Comparison of ENCODE assay signal across 8 cellular contexts in genomic region chr11:20363500-20364411, GRCh38. TPM values are rescaled to one million over a fixed set of nuclear protein-coding genes. Genes with fewer than 3 reads are reported as not detected.
DNase-seq lines count a peak whose midpoint lies in the region; ATAC-seq and TF ChIP-seq lines count a peak whose summit lies in the region.

TSS of gene HTATIP2 (plus strand) at chr11:20363714. CDS start at chr11:20364238, 524 bp downstream.

- H3K23ac ChIP-seq in neuronal stem cell (ENCODE audit: low read depth, low read length, poor library complexity): peak within 1 kb of the TSS; percentile 37

- H4K91ac ChIP-seq in neuronal stem cell (ENCODE audit: low read depth, low read length, poor library complexity): no peak within 1 kb of the TSS

- no peaks in the 10 kb centered on the region for H3K79me1 ChIP-seq in neuronal stem cell (ENCODE audit: low read depth, low read length)

- H3K27ac ChIP-seq in gastroesophageal sphincter (peak within 1 kb of the TSS; percentile 81 to 94 (median 86)), neuronal stem cell (replicated peaks; ENCODE audit: low read length) (no peak within 1 kb of the TSS), substantia nigra (ENCODE audit: low read depth, low read length, poor library complexity, severe bottlenecking) (peak within 1 kb of the TSS; percentile 95)

- H3K14ac ChIP-seq in neuronal stem cell (ENCODE audit: low read length): peak within 1 kb of the TSS; percentile 42

- TF ChIP-seq CTCF in AG09309 (IDR thresholded peaks at IDR 0.05; ENCODE audit: control insufficient read depth, insufficient read depth, low read depth, low read length, missing control alignments): no peak
- TF ChIP-seq CTCF in gastroesophageal sphincter (IDR thresholded peaks at IDR 0.05): no peak

- WGBS in gastroesophageal sphincter (ENCODE audit: low coverage in 1 of 2), 2 donors: 6 to 18% methylated on average over 9 to 11 of the region's 71 CpGs
- no CpG with 5 or more reads among the region's 71 CpGs for WGBS in neuronal stem cell (ENCODE audit: extremely low coverage in 2 of 2, insufficient read length in 2 of 2, insufficient replicate concordance in 1 of 2), 2 donors

- no peaks in the 10 kb centered on the region for H3K9me3 ChIP-seq in gastroesophageal sphincter
- H3K9me3 ChIP-seq in neuronal stem cell (replicated peaks in 1 of 2; ENCODE audit: control insufficient read depth in 2 of 2, insufficient read depth in 1 of 2, low read depth in 1 of 2, low read length in 2 of 2): no peaks in the 10 kb centered on the region

- H3K36me3 ChIP-seq in gastroesophageal sphincter (peaks cover 0 to 6% of the 10 kb centered on the region in 2 donors), neuronal stem cell (replicated peaks in 1 of 2; ENCODE audit: control insufficient read depth in 2 of 2, insufficient read depth in 2 of 2, low read length in 2 of 2) (no peaks in the 10 kb centered on the region)

- no peak for TF ChIP-seq EP300 in gastroesophageal sphincter (IDR thresholded peaks at IDR 0.05)

- ATAC-seq in GM19035 (IDR thresholded peaks at IDR 0.05; ENCODE audit: unreplicated experiment) (peak; percentile 97), HG03280 (IDR thresholded peaks at IDR 0.05; ENCODE audit: unreplicated experiment) (peak; percentile 89), gastroesophageal sphincter (peak; percentile 88)

- peak; percentile 43 to 45 for TF ChIP-seq POLR2A in gastroesophageal sphincter (IDR thresholded peaks at IDR 0.05)

- peak within 1 kb of the TSS; percentile 74 for H3K18ac ChIP-seq in neuronal stem cell (ENCODE audit: low read length)

- H2BK5ac ChIP-seq in neuronal stem cell (ENCODE audit: low read length): no peak within 1 kb of the TSS

- H3K9ac ChIP-seq in neuronal stem cell (ENCODE audit: low read depth, low read length, poor library complexity): peak within 1 kb of the TSS; percentile 64

- peaks cover 0 to 54% (median 6%) of the 10 kb centered on the region in 3 donors for H3K4me1 ChIP-seq in gastroesophageal sphincter
- peaks cover 0 to 7% of the 10 kb centered on the region in 2 donors for H3K4me1 ChIP-seq in neuronal stem cell (ENCODE audit: control insufficient read depth in 2 of 2, insufficient read depth in 1 of 2, low read depth in 1 of 2, low read length in 2 of 2)

- H3K4ac ChIP-seq in neuronal stem cell (ENCODE audit: low read length): no peak within 1 kb of the TSS

- H3K4me2 ChIP-seq in neuronal stem cell (ENCODE audit: insufficient read depth, low read length, poor library complexity, severe bottlenecking): peak within 1 kb of the TSS; percentile 85

- H3K27me3 ChIP-seq in gastroesophageal sphincter: no peaks in the 10 kb centered on the region
- H3K27me3 ChIP-seq in neuronal stem cell (ENCODE audit: control insufficient read depth in 3 of 3, insufficient read depth in 3 of 3, low read depth in 1 of 3, low read length in 3 of 3): peaks cover 0 to 42% (median 14%) of the 10 kb centered on the region in 3 experiments

- no peak within 1 kb of the TSS for H2BK15ac ChIP-seq in neuronal stem cell (ENCODE audit: low read length)

- no peak within 1 kb of the TSS for H4K8ac ChIP-seq in neuronal stem cell (ENCODE audit: low read depth, low read length)

- H2AFZ ChIP-seq in neuronal stem cell (ENCODE audit: low read length): peak within 1 kb of the TSS; percentile 96

- DNase-seq in AG09309 (ENCODE audit: low read depth) (no peak), OCI-M1 (lab: John Stamatoyannopoulos, UW) (peak; percentile 76), neuronal stem cell (ENCODE audit: low spot score) (no peak), substantia nigra (lab: John Stamatoyannopoulos, UW) (peak; percentile 6 to 83 (median 63))
- DNase-seq in activated gamma-delta T cell treated with anti-CD3 and anti-CD28 coated beads, Interleukin-2, amount 50 U/mL, for 16 hours (ENCODE audit: low read depth): peak; percentile 59

- no peak within 1 kb of the TSS for H2AK5ac ChIP-seq in neuronal stem cell (ENCODE audit: low read depth, low read length)

- H2BK12ac ChIP-seq in neuronal stem cell (ENCODE audit: low read length): no peak within 1 kb of the TSS

- no peak within 1 kb of the TSS for H2BK120ac ChIP-seq in neuronal stem cell (ENCODE audit: low read depth, low read length)

- H3K4me3 ChIP-seq in AG09309 (ENCODE audit: control insufficient read depth, low read depth, low read length): peak within 1 kb of the TSS; percentile 68
- peak within 1 kb of the TSS; percentile 97 to 99 for H3K4me3 ChIP-seq in gastroesophageal sphincter
- H3K4me3 ChIP-seq in neuronal stem cell (ENCODE audit: low read length in 2 of 2): peak within 1 kb of the TSS; percentile 47 to 78

RNA-seq across cellular contexts. Expression of gene HTATIP2, which starts in this region (rescaled TPM):
- total RNA-seq in gastroesophageal sphincter: 10 to 100 TPM; 27.7 to 56.4 (median 49.8) TPM
- 12.0 TPM for polyA plus RNA-seq in neuronal stem cell (2013, experiment 1 of 2)
- 11.9 TPM for polyA plus RNA-seq in neuronal stem cell (2013, experiment 2 of 2)

Comparison
In these comparisons a context has a peak if more than half of its experiments do, and no peak if none do; other contexts are left out.
1. DNase-seq: peak in OCI-M1 (single experiment), activated gamma-delta T cell treated with anti-CD3 and anti-CD28 coated beads, Interleukin-2, amount 50 U/mL, for 16 hours (single experiment) and substantia nigra (49 of 49); none in AG09309 (single experiment) and neuronal stem cell (single experiment).
2. Peak in every context shown above with its lines, with median percentiles within 50 percentile points of each other: H3K4me3 ChIP-seq and ATAC-seq.